ENCODE assay signal across 28 cellular contexts in the genomic region with DNA sequence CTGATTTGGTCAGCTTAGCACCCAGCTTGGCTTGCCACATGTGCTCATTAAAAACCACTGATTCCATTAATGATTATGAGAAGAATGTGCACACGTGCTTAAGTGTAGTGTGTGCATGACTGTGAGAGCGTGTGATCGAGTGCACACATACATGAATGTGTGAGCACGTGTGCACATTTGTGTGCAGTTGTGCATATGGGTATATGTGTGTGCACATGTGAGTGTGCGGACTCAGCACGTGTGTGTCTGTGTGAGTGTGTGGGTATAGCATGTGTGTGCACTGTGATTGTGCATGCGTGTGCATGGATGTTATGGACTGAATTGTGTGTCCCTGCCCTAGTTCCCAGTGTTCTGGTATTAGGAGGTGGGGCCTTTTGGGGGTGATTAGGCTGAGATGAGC.
DNase-seq lines count a peak whose midpoint lies in the region; ATAC-seq, FAIRE-seq and TF ChIP-seq lines count a peak whose summit lies in the region.
"Had no signal": no experiment of that assay in that cellular context is flagged by ENCODE, and none has a peak within 500 bp of the region (broad histone marks: within the 10 kb centered on the region; RNA-seq: fewer than 3 reads in every experiment).

No MANE protein-coding gene starts in this region.

- H3K36me3 ChIP-seq in HepG2 (replicated peaks in 1 of 2; ENCODE audit: control insufficient read depth in 1 of 2, insufficient read depth in 2 of 2, low read length in 2 of 2) (no peaks in the 10 kb centered on the region), right lobe of liver (no peaks in the 10 kb centered on the region), H1 (ENCODE audit: control insufficient read depth in 2 of 4, insufficient read depth in 4 of 4, low read length in 3 of 4) (peaks cover 0 to 2% (median 0%) of the 10 kb centered on the region in 4 experiments; a peak in 1 of 8 replicates), trophoblast cell (ENCODE audit: control insufficient read depth in 1 of 2, insufficient read depth in 2 of 2, low read length in 2 of 2) (no peaks in the 10 kb centered on the region)
- H3K36me3 ChIP-seq: BE2C; BLaER1 treated with 17β-estradiol and CSF1 and Interleukin-3, amounts not matched to agents 10 nM and 100 nM; HAP-1 had no signal

- H3K27ac Mint-ChIP-seq in activated naive CD8-positive, alpha-beta T cell treated with anti-CD3 and anti-CD28 coated beads, Interleukin-2, amount 50 U/mL, for 24 hours, result no peak overlapping the region
- H3K27ac Mint-ChIP-seq: CD14-positive monocyte; CD4-positive, alpha-beta T cell; CD8-positive, alpha-beta memory T cell; GM23338; HFFc6 had no signal

- peak overlapping the region; percentile 69 for H3K4ac ChIP-seq in H1 (replicated peaks; ENCODE audit: insufficient read length, low read depth, low read length)
- H3K4ac ChIP-seq in trophoblast cell (ENCODE audit: low read depth, low read length), result no peak overlapping the region

- H3K56ac ChIP-seq in H1 (replicated peaks; ENCODE audit: insufficient read length, low read depth, low read length), result no peak overlapping the region

- peak overlapping the region; percentile 74 for H3K23ac ChIP-seq in H1 (ENCODE audit: insufficient read length)
- H3K23ac ChIP-seq in trophoblast cell (ENCODE audit: low read length), result no peak overlapping the region

- H3K4me3 Mint-ChIP-seq in activated naive CD8-positive, alpha-beta T cell treated with anti-CD3 and anti-CD28 coated beads, Interleukin-2, amount 50 U/mL, for 24 hours, result no peak overlapping the region
- H3K4me3 Mint-ChIP-seq: CD14-positive monocyte; CD4-positive, alpha-beta T cell; CD8-positive, alpha-beta memory T cell; GM23338; HFFc6 had no signal

- H2AFZ ChIP-seq in HepG2 (ENCODE audit: low read length), result no peak overlapping the region
- H2AFZ ChIP-seq in H1 (ENCODE audit: low read length), result no peak overlapping the region
- no peak overlapping the region for H2AFZ ChIP-seq in trophoblast cell (ENCODE audit: insufficient read depth, low read length, poor library complexity)
- H2AFZ ChIP-seq: GM23338 had no signal

- peak overlapping the region; percentile 34 for H3K14ac ChIP-seq in H1 (ENCODE audit: insufficient read length)
- H3K14ac ChIP-seq in trophoblast cell (ENCODE audit: low read length), result no peak overlapping the region

- CTCF ChIA-PET in HepG2 (lab: Yijun Ruan, JAX; ENCODE audit: low intra/inter-chr PET ratio, low total read pairs) (no interaction called here), H1 (lab: Charles Lee; ENCODE audit: partially characterized antibody) (no interaction called here)

- TF ChIP-seq EP300 in HepG2 (IDR thresholded peaks at IDR 0.05; ENCODE audit: low read depth in 2 of 2, low read length in 2 of 2) (no peak), HepG2 (CRISPR knock-in tag; IDR thresholded peaks at IDR 0.05; ENCODE audit: borderline replicate concordance) (no peak), H1 (IDR thresholded peaks at IDR 0.05; ENCODE audit: borderline replicate concordance in 1 of 2, low read depth in 2 of 2, low read length in 2 of 2) (no peak)

- H3K18ac ChIP-seq in H1 (ENCODE audit: extremely low read depth, low read length), result no peak overlapping the region
- H3K18ac ChIP-seq in trophoblast cell (ENCODE audit: low read length), result no peak overlapping the region

- no peaks in the 10 kb centered on the region for H3K9me3 ChIP-seq in HepG2 (ENCODE audit: low read length)
- no peaks in the 10 kb centered on the region for H3K9me3 ChIP-seq in right lobe of liver
- H3K9me3 ChIP-seq in H1 (ENCODE audit: insufficient read depth in 2 of 2, low read depth in 1 of 2, low read length in 1 of 2), result peaks cover 0 to 5% of the 10 kb centered on the region in 2 experiments; a peak in 2 of 4 replicates
- peaks cover 12% of the 10 kb centered on the region for H3K9me3 ChIP-seq in trophoblast cell (ENCODE audit: insufficient read depth, low read depth, low read length)
- H3K9me3 ChIP-seq: BE2C; BLaER1 treated with 17β-estradiol and CSF1 and Interleukin-3, amounts not matched to agents 10 nM and 100 nM had no signal

- H3K27ac ChIP-seq in HepG2 (ENCODE audit: extremely low read length, insufficient read depth, low read length), result no peak overlapping the region
- H3K27ac ChIP-seq in right lobe of liver, result no peak overlapping the region
- H3K27ac ChIP-seq in H1 (ENCODE audit: low read depth, low read length), result no peak overlapping the region
- no peak overlapping the region for H3K27ac ChIP-seq in trophoblast cell (ENCODE audit: low read depth, low read length)
- H3K27ac ChIP-seq: 22Rv1; BLaER1 treated with 17β-estradiol and CSF1 and Interleukin-3, amounts not matched to agents 10 nM and 100 nM had no signal

- H3K4me1 Mint-ChIP-seq in activated naive CD8-positive, alpha-beta T cell treated with anti-CD3 and anti-CD28 coated beads, Interleukin-2, amount 50 U/mL, for 24 hours, result no peaks in the 10 kb centered on the region
- H3K4me1 Mint-ChIP-seq: CD14-positive monocyte; CD8-positive, alpha-beta memory T cell; GM23338 had no signal

- H4K5ac ChIP-seq in H1 (ENCODE audit: insufficient read length, low read depth, low read length), result no peak overlapping the region

- H3K36me3 Mint-ChIP-seq in activated naive CD8-positive, alpha-beta T cell treated with anti-CD3 and anti-CD28 coated beads, Interleukin-2, amount 50 U/mL, for 24 hours (ENCODE audit: low read depth), result no peaks in the 10 kb centered on the region
- H3K36me3 Mint-ChIP-seq: CD14-positive monocyte; CD8-positive, alpha-beta memory T cell had no signal

- in situ Hi-C loops in HepG2 (cut with HindIII; ENCODE audit: extremely low pct_ligation_motif_present, low pct_unique_long_range_greater_than_20kb), result no loop called here

- H2BK120ac ChIP-seq in H1 (replicated peaks; ENCODE audit: low read depth, low read length) (no peak overlapping the region), trophoblast cell (ENCODE audit: insufficient read depth, low read length, poor library complexity) (no peak overlapping the region)

- H3K4me2 ChIP-seq in HepG2 (ENCODE audit: low read depth, low read length), result no peak overlapping the region
- no peak overlapping the region for H3K4me2 ChIP-seq in H1 (ENCODE audit: insufficient read depth in 1 of 2, low read depth in 2 of 2, low read length in 2 of 2)
- H3K4me2 ChIP-seq in trophoblast cell (ENCODE audit: low read length), result no peak overlapping the region
- H3K4me2 ChIP-seq: BLaER1 treated with 17β-estradiol and CSF1 and Interleukin-3, amounts not matched to agents 10 nM and 100 nM; GM23338 had no signal

- ATAC-seq in HepG2 (no peak), right lobe of liver (no peak)
- no peak for ATAC-seq in activated naive CD8-positive, alpha-beta T cell treated with anti-CD3 and anti-CD28 coated beads, Interleukin-2, amount 50 U/mL, for 24 hours
- ATAC-seq: GM12878, GM23338 had no signal

- BruUV-seq in HepG2 (replicated peaks; lab: Mats Ljungman, UMichigan), result no TSS peak

- no peaks in the 10 kb centered on the region for H3K9me3 Mint-ChIP-seq in activated naive CD8-positive, alpha-beta T cell treated with anti-CD3 and anti-CD28 coated beads, Interleukin-2, amount 50 U/mL, for 24 hours
- H3K9me3 Mint-ChIP-seq: CD4-positive, alpha-beta T cell; CD8-positive, alpha-beta memory T cell; GM23338 had no signal

- no peak overlapping the region for H2BK15ac ChIP-seq in H1 (ENCODE audit: low read length)

- H3K4me1 ChIP-seq in HepG2 (ENCODE audit: insufficient read depth, low read length) (no peaks in the 10 kb centered on the region), right lobe of liver (no peaks in the 10 kb centered on the region), H1 (replicated peaks in 1 of 4; ENCODE audit: control insufficient read depth in 3 of 4, insufficient read depth in 4 of 4, low read length in 3 of 4) (no peaks in the 10 kb centered on the region), trophoblast cell (ENCODE audit: control insufficient read depth in 1 of 2, insufficient read depth in 2 of 2, low read length in 2 of 2) (no peaks in the 10 kb centered on the region)
- H3K4me1 ChIP-seq: BE2C; BLaER1 treated with 17β-estradiol and CSF1 and Interleukin-3, amounts not matched to agents 10 nM and 100 nM; HAP-1 had no signal

- TF ChIP-seq POLR2A in HepG2 (IDR thresholded peaks at IDR 0.05; ENCODE audit: insufficient read depth in 1 of 2, low read depth in 2 of 2, low read length in 2 of 2) (no peak), right lobe of liver (IDR thresholded peaks at IDR 0.05) (no peak), H1 (IDR thresholded peaks at IDR 0.05; ENCODE audit: control extremely low read depth in 1 of 2, low read depth in 2 of 2, low read length in 2 of 2) (no peak)

- no peaks in the 10 kb centered on the region for H3K79me1 ChIP-seq in H1 (ENCODE audit: low read depth, low read length)
- no peaks in the 10 kb centered on the region for H3K79me1 ChIP-seq in trophoblast cell (ENCODE audit: low read length)

- H2BK20ac ChIP-seq in H1 (ENCODE audit: low read length), result no peak overlapping the region

- H3K9ac ChIP-seq in HepG2 (ENCODE audit: insufficient read depth, low read depth, low read length) (no peak overlapping the region), H1 (replicated peaks in 1 of 4; ENCODE audit: extremely low read depth in 1 of 4, low read depth in 3 of 4, low read length in 3 of 4) (no peak overlapping the region), trophoblast cell (ENCODE audit: low read length) (no peak overlapping the region)
- H3K9ac ChIP-seq: BLaER1 treated with 17β-estradiol and CSF1 and Interleukin-3, amounts not matched to agents 10 nM and 100 nM had no signal

- H2BK12ac ChIP-seq in H1 (ENCODE audit: low read depth, low read length) (no peak overlapping the region), trophoblast cell (ENCODE audit: low read length) (no peak overlapping the region)

- H2BK5ac ChIP-seq in H1 (ENCODE audit: low read depth, low read length), result no peak overlapping the region
- no peak overlapping the region for H2BK5ac ChIP-seq in trophoblast cell (ENCODE audit: low read depth, low read length, poor library complexity)

- FAIRE-seq in HepG2 (lab: Jason Lieb, UNC), result no peak
- no peak for FAIRE-seq in H1 (lab: Jason Lieb, UNC)
- FAIRE-seq: A204.1, D721Med, GM12878, GM18507, H54 had no signal

- H4K12ac ChIP-seq in trophoblast cell (ENCODE audit: low read depth, low read length), result no peak overlapping the region

- peaks cover 2% of the 10 kb centered on the region for H3K27me3 Mint-ChIP-seq in activated naive CD8-positive, alpha-beta T cell treated with anti-CD3 and anti-CD28 coated beads, Interleukin-2, amount 50 U/mL, for 24 hours
- H3K27me3 Mint-ChIP-seq: CD4-positive, alpha-beta T cell had no signal

- 37% methylated on average over 7 of the region's 7 CpGs for WGBS in HepG2 (ENCODE audit: low lambda C conversion rate)
- WGBS in right lobe of liver (ENCODE audit: insufficient coverage, low coverage, low lambda C conversion rate, missing lambda C conversion rate), result 75% methylated on average over 7 of the region's 7 CpGs
- 93% methylated on average over 7 of the region's 7 CpGs; no CpG with 5 or more reads in 1 of the 2 experiments for WGBS in H1 (ENCODE audit: extremely low coverage in 1 of 2, insufficient coverage in 1 of 2, insufficient read length in 1 of 2, insufficient replicate concordance in 2 of 2, low coverage in 1 of 2, low lambda C conversion rate in 2 of 2, missing lambda C conversion rate in 1 of 2), 2 experiments
- WGBS in trophoblast cell (ENCODE audit: extremely low coverage, insufficient coverage, insufficient read length), result no CpG with 5 or more reads among the region's 7 CpGs

- H3K4me3 ChIP-seq in HepG2 (replicated peaks in 1 of 3; ENCODE audit: insufficient read depth in 1 of 3, low read depth in 2 of 3, low read length in 3 of 3), result no peak overlapping the region
- no peak overlapping the region for H3K4me3 ChIP-seq in right lobe of liver
- no peak overlapping the region for H3K4me3 ChIP-seq in H1 (ENCODE audit: extremely low read depth in 1 of 4, insufficient read depth in 2 of 4, low read depth in 3 of 4, low read length in 4 of 4)
- peak overlapping the region; percentile 27 for H3K4me3 ChIP-seq in trophoblast cell (ENCODE audit: low read depth, low read length)
- H3K4me3 ChIP-seq: BLaER1 treated with 17β-estradiol and CSF1 and Interleukin-3, amounts not matched to agents 10 nM and 100 nM; GM12878; GM23338; HAP-1 had no signal

- H3K79me2 ChIP-seq in HepG2 (ENCODE audit: insufficient read depth, low read length) (no peaks in the 10 kb centered on the region), H1 (ENCODE audit: control insufficient read depth in 1 of 2, insufficient read depth in 2 of 2, low read length in 2 of 2) (no peaks in the 10 kb centered on the region), trophoblast cell (ENCODE audit: control insufficient read depth, insufficient read depth, low read length, poor library complexity) (no peaks in the 10 kb centered on the region)

- H2AK5ac ChIP-seq in H1 (ENCODE audit: low read depth, low read length), result no peak overlapping the region
- no peak overlapping the region for H2AK5ac ChIP-seq in trophoblast cell (ENCODE audit: low read length)

- intact Hi-C loops in HepG2 (cut with micrococcal nuclease; ENCODE audit: unreplicated experiment), result no loop called here
- intact Hi-C loops in right lobe of liver (cut with DNase I), result no loop called here

- H4K8ac ChIP-seq in H1 (ENCODE audit: extremely low read depth, insufficient read depth, low read length) (no peak overlapping the region; the same call in 1 of the 2 replicates), trophoblast cell (ENCODE audit: low read depth, low read length) (no peak overlapping the region)

- H4K91ac ChIP-seq in H1 (replicated peaks; ENCODE audit: insufficient read length, low read length) (no peak overlapping the region), trophoblast cell (ENCODE audit: low read depth, low read length) (no peak overlapping the region)

- TF ChIP-seq CTCF in HepG2 (CRISPR knock-in tag; IDR thresholded peaks at IDR 0.05) (no peak), right lobe of liver (IDR thresholded peaks at IDR 0.05) (no peak), H1 (IDR thresholded peaks at IDR 0.05; ENCODE audit: control extremely low read depth in 1 of 3, insufficient read depth in 1 of 3, low read depth in 1 of 3, low read length in 3 of 3) (no peak)

- DNase-seq in HepG2 (ENCODE audit: low spot score) (no peak), right lobe of liver (no peak), H1 (ENCODE audit: low read depth in 1 of 2, low spot score in 2 of 2) (no peak), trophoblast cell (no peak), NOMO-1 (lab: John Stamatoyannopoulos, UW; ENCODE audit: unreplicated experiment in 2 of 2) (no peak), globus pallidus (ENCODE audit: low spot score) (no peak), SW480 (ENCODE audit: low spot score) (no peak)
- no peak for DNase-seq in activated naive CD8-positive, alpha-beta T cell treated with anti-CD3 and anti-CD28 coated beads, Interleukin-2, amount 50 U/mL, for 24 hours
- DNase-seq: ACHN; AML-193; BE2C; CD4-positive, alpha-beta T cell; CD8-positive, alpha-beta memory T cell; DMS 273 treated with DMSO at 0.1 percent for 48 hours; DMS79; EL; GDM1; HFFc6 had no signal

- H4K20me1 ChIP-seq in HepG2 (ENCODE audit: insufficient read depth, low read length) (no peaks in the 10 kb centered on the region), H1 (replicated peaks in 1 of 2; ENCODE audit: control insufficient read depth in 1 of 2, insufficient read depth in 2 of 2, low read length in 2 of 2) (peaks cover 0 to 11% of the 10 kb centered on the region in 2 experiments)
- H4K20me1 ChIP-seq: BLaER1 treated with 17β-estradiol and CSF1 and Interleukin-3, amounts not matched to agents 10 nM and 100 nM had no signal

- peaks cover 10% of the 10 kb centered on the region for H3K23me2 ChIP-seq in H1 (ENCODE audit: low read depth, low read length)

- H3K27me3 ChIP-seq in HepG2 (ENCODE audit: control insufficient read depth in 1 of 2, insufficient read depth in 2 of 2, low read length in 2 of 2) (peaks cover 1 to 6% of the 10 kb centered on the region in 2 experiments; a peak in 2 of 5 replicates), right lobe of liver (no peaks in the 10 kb centered on the region), H1 (replicated peaks in 1 of 4; ENCODE audit: control insufficient read depth in 3 of 4, extremely low read depth in 1 of 4, insufficient read depth in 3 of 4, low read length in 3 of 4) (no peaks in the 10 kb centered on the region), trophoblast cell (ENCODE audit: insufficient read depth, low read length) (no peaks in the 10 kb centered on the region)
- H3K27me3 ChIP-seq: BE2C; BLaER1 treated with 17β-estradiol and CSF1 and Interleukin-3, amounts not matched to agents 10 nM and 100 nM had no signal

- POLR2A ChIA-PET in HepG2 (lab: Yijun Ruan, JAX) (no interaction called here), H1 (lab: Charles Lee; ENCODE audit: partially characterized antibody) (interaction anchor here (0.6 kb wide), 1 partner anchor 10 kb away, joined by 3 read pairs; no protein-coding TSS in a partner anchor)

- TF ChIP-seq RAD21 in HepG2 (CRISPR knock-in tag; IDR thresholded peaks at IDR 0.05) (no peak), H1 (IDR thresholded peaks at IDR 0.05 in 1 of 2, conservative IDR thresholded peaks at IDR 0.05 in 1 of 2; ENCODE audit: low read depth in 2 of 2, low read length in 2 of 2) (no peak)
